ENCODE assay signal across 12 cellular contexts in genomic region chr7:142798451-142799438, GRCh38. TPM values are rescaled to one million over a fixed set of nuclear protein-coding genes. Genes with fewer than 3 reads are reported as not detected.
DNase-seq lines count a peak whose midpoint lies in the region; ATAC-seq and TF ChIP-seq lines count a peak whose summit lies in the region.
"Had no signal": no experiment of that assay in that cellular context is flagged by ENCODE, and none has a peak within 500 bp of the region (broad histone marks: within the 10 kb centered on the region; RNA-seq: fewer than 3 reads in every experiment).

No MANE protein-coding gene starts in this region.

- H3K79me2 ChIP-seq in DOHH2 (ENCODE audit: control insufficient read depth, low read length) (peaks cover 56% of the 10 kb centered on the region), PC-3 (ENCODE audit: low read length) (peaks cover 56% of the 10 kb centered on the region)

- H3K27me3 ChIP-seq in DOHH2 (ENCODE audit: control insufficient read depth, low read length) (no peaks in the 10 kb centered on the region), PC-3 (ENCODE audit: low read length) (no peaks in the 10 kb centered on the region), body of pancreas (peaks cover 0 to 20% of the 10 kb centered on the region in 2 donors)

- H3F3A ChIP-seq in DOHH2 (ENCODE audit: control insufficient read depth, insufficient read depth): peaks cover 30% of the 10 kb centered on the region
- H3F3A ChIP-seq in PC-3 (ENCODE audit: low read length, unreplicated experiment): no peaks in the 10 kb centered on the region

- peak overlapping the region; percentile 83 for H3K27ac ChIP-seq in DOHH2 (ENCODE audit: low read depth, low read length)
- peak overlapping the region; percentile 99 for H3K27ac ChIP-seq in PC-3 (ENCODE audit: low read length)
- H3K27ac ChIP-seq in body of pancreas: no peak overlapping the region

- H3K4me3 Mint-ChIP-seq in central memory CD8-positive, alpha-beta T cell: peak overlapping the region; percentile 95
- peak overlapping the region; percentile 98 for H3K4me3 Mint-ChIP-seq in natural killer cell treated with Interleukin-12 subunit alpha and Interleukin-12 subunit beta and Interleukin-15 and Interleukin-18, amount 100 ng/mL, for 72 hours

- H3K4me2 ChIP-seq in DOHH2 (ENCODE audit: low read length): peak overlapping the region; percentile 84
- H3K4me2 ChIP-seq in PC-3 (ENCODE audit: low read length): peak overlapping the region; percentile 84

- H3K27me3 Mint-ChIP-seq in central memory CD8-positive, alpha-beta T cell: no peaks in the 10 kb centered on the region
- H3K27me3 Mint-ChIP-seq in natural killer cell treated with Interleukin-12 subunit alpha and Interleukin-12 subunit beta and Interleukin-15 and Interleukin-18, amount 100 ng/mL, for 72 hours: no peaks in the 10 kb centered on the region

- H4K20me1 ChIP-seq in DOHH2 (ENCODE audit: control insufficient read depth, insufficient read depth, low read depth, low read length) (no peaks in the 10 kb centered on the region), PC-3 (ENCODE audit: low read length) (no peaks in the 10 kb centered on the region)

- TF ChIP-seq POLR2A in body of pancreas (IDR thresholded peaks at IDR 0.05): no peak

- H3K4me1 ChIP-seq in DOHH2 (ENCODE audit: control insufficient read depth, low read length) (peaks cover 77% of the 10 kb centered on the region), PC-3 (ENCODE audit: insufficient read depth, low read length) (peaks cover 51% of the 10 kb centered on the region), body of pancreas (peaks cover 17% of the 10 kb centered on the region)

- DNase-seq in PC-3: no peak
- DNase-seq in central memory CD8-positive, alpha-beta T cell (ENCODE audit: low spot score in 2 of 2): peak in 1 of 2 donors; percentile 17
- DNase-seq in natural killer cell treated with Interleukin-12 subunit alpha and Interleukin-12 subunit beta and Interleukin-15 and Interleukin-18, amount 100 ng/mL, for 72 hours (ENCODE audit: low spot score): no peak
- no peak for DNase-seq in NCI-H1417 treated with DMSO at 0.1 percent for 48 hours (lab: John Stamatoyannopoulos, UW)
- no peak for DNase-seq in body of pancreas
- DNase-seq: amniotic stem cell, T-helper 9 cell had no signal

- H3K9me3 ChIP-seq in DOHH2 (ENCODE audit: control insufficient read depth, insufficient read depth, low read length): no peaks in the 10 kb centered on the region
- H3K9me3 ChIP-seq in PC-3 (ENCODE audit: low read length): no peaks in the 10 kb centered on the region
- H3K9me3 ChIP-seq in body of pancreas: no peaks in the 10 kb centered on the region

- POLR2A ChIA-PET in PC-3 (lab: Charles Lee; ENCODE audit: unreplicated experiment): interaction anchor here (1.2 kb wide), 1 partner anchor 15 kb away, joined by 9 read pairs; no protein-coding TSS in a partner anchor

- H3K36me3 ChIP-seq in DOHH2 (ENCODE audit: control insufficient read depth, low read length) (peaks cover 65% of the 10 kb centered on the region), PC-3 (ENCODE audit: low read depth, low read length) (peaks cover 30% of the 10 kb centered on the region), body of pancreas (replicated peaks in 1 of 2; ENCODE audit: insufficient read depth in 1 of 2, low read depth in 2 of 2) (no peaks in the 10 kb centered on the region)

- CTCF ChIA-PET in PC-3 (lab: Charles Lee): interaction anchor here (1.0 kb wide), 1 partner anchor 9 kb away, joined by 8 read pairs; no protein-coding TSS in a partner anchor

- H3K36me3 Mint-ChIP-seq in central memory CD8-positive, alpha-beta T cell (ENCODE audit: insufficient read depth): peaks cover 79% of the 10 kb centered on the region
- peaks cover 42% of the 10 kb centered on the region for H3K36me3 Mint-ChIP-seq in natural killer cell treated with Interleukin-12 subunit alpha and Interleukin-12 subunit beta and Interleukin-15 and Interleukin-18, amount 100 ng/mL, for 72 hours

- H2AFZ ChIP-seq in PC-3 (ENCODE audit: low read length): no peak overlapping the region

- H3K9ac ChIP-seq in PC-3 (ENCODE audit: low read length): peak overlapping the region; percentile 100

- 86 to 89% methylated on average over 11 of the region's 11 CpGs for whole genome bisulfite sequencing in body of pancreas, 2 donors

- intact Hi-C loops in PC-3 (cut with micrococcal nuclease) (no loop called here), body of pancreas (cut with DNase I) (no loop called here)

- H3K9me2 ChIP-seq in DOHH2 (replicated peaks; ENCODE audit: control insufficient read depth, low read length) (no peaks in the 10 kb centered on the region), PC-3 (replicated peaks; ENCODE audit: low read length) (no peaks in the 10 kb centered on the region)

- H3K27ac Mint-ChIP-seq in central memory CD8-positive, alpha-beta T cell (ENCODE audit: low read depth): peak overlapping the region; percentile 99
- H3K27ac Mint-ChIP-seq in natural killer cell treated with Interleukin-12 subunit alpha and Interleukin-12 subunit beta and Interleukin-15 and Interleukin-18, amount 100 ng/mL, for 72 hours: peak overlapping the region; percentile 94 to 97

- H3K4me1 Mint-ChIP-seq in central memory CD8-positive, alpha-beta T cell: peaks cover 86% of the 10 kb centered on the region
- peaks cover 80 to 86% of the 10 kb centered on the region in 2 donors for H3K4me1 Mint-ChIP-seq in natural killer cell treated with Interleukin-12 subunit alpha and Interleukin-12 subunit beta and Interleukin-15 and Interleukin-18, amount 100 ng/mL, for 72 hours (ENCODE audit: low read depth in 2 of 2)

- no peak for ATAC-seq in PC-3
- peak; percentile 31 for ATAC-seq in central memory CD8-positive, alpha-beta T cell (replicated peaks; ENCODE audit: extremely low read depth, poor library complexity, severe bottlenecking)
- ATAC-seq in natural killer cell treated with Interleukin-12 subunit alpha and Interleukin-12 subunit beta and Interleukin-15 and Interleukin-18, amount 100 ng/mL, for 72 hours: peak in 1 of 2 donors; percentile 6
- ATAC-seq in body of pancreas: no peak
- no peak for ATAC-seq in GM18870 (IDR thresholded peaks at IDR 0.05; ENCODE audit: unreplicated experiment)
- ATAC-seq in GM21381 (IDR thresholded peaks at IDR 0.05; ENCODE audit: unreplicated experiment): no peak

- no TSS peak for BruUV-seq in PC-3 (replicated peaks; lab: Mats Ljungman, UMichigan)

- TF ChIP-seq CTCF in DOHH2 (IDR thresholded peaks at IDR 0.05; ENCODE audit: low read depth, low read length, poor library complexity, severe bottlenecking) (no peak), PC-3 (conservative IDR thresholded peaks at IDR 0.05; ENCODE audit: low read depth, low read length) (no peak), body of pancreas (IDR thresholded peaks at IDR 0.05) (no peak)

- H3K4me3 ChIP-seq in DOHH2 (ENCODE audit: low read length): peak overlapping the region; percentile 88
- peak overlapping the region; percentile 83 for H3K4me3 ChIP-seq in PC-3 (ENCODE audit: low read length)
- H3K4me3 ChIP-seq in body of pancreas: no peak overlapping the region

- H3K9me3 Mint-ChIP-seq in central memory CD8-positive, alpha-beta T cell: no peaks in the 10 kb centered on the region
- H3K9me3 Mint-ChIP-seq in natural killer cell treated with Interleukin-12 subunit alpha and Interleukin-12 subunit beta and Interleukin-15 and Interleukin-18, amount 100 ng/mL, for 72 hours: peaks cover 6% of the 10 kb centered on the region

RNA-seq across cellular contexts. Expression of gene PRSS2, which starts 28.0 kb away (rescaled TPM):
- total RNA-seq in PC-3 (2014; rRNA removed) (0.40 TPM in 1 of 2 replicates, not detected in the other), body of pancreas (over 10,000 TPM; 15,993 to 74,693 TPM)
- total RNA-seq in natural killer cell treated with Interleukin-12 subunit alpha and Interleukin-12 subunit beta and Interleukin-15 and Interleukin-18, amount 100 ng/mL, for 72 hours: under 1 TPM in 1 of 2 donors, not detected in 1; 0.76 TPM
- total RNA-seq: epithelial cell of proximal tubule, renal cortical epithelial cell had no signal

RNA-seq across cellular contexts. Expression of gene PRSS1, which starts 49.5 kb away (rescaled TPM):
- total RNA-seq in PC-3 (2014; rRNA removed) (not detected in 2 replicates), body of pancreas (over 10,000 TPM; 29,602 to 44,177 TPM)
- not detected for total RNA-seq in natural killer cell treated with Interleukin-12 subunit alpha and Interleukin-12 subunit beta and Interleukin-15 and Interleukin-18, amount 100 ng/mL, for 72 hours
- total RNA-seq: epithelial cell of proximal tubule, renal cortical epithelial cell had no signal

RNA-seq across cellular contexts. Expression of gene EPHB6, which starts 56.1 kb away (rescaled TPM):
- total RNA-seq in PC-3 (2014; rRNA removed) (30.5 and 48.2 TPM in 2 replicates), body of pancreas (10 to 100 TPM; 37.1 to 84.0 TPM)
- 1 to 10 TPM in 1 of 2 donors, under 1 TPM in 1; 0.64 to 1.8 TPM for total RNA-seq in natural killer cell treated with Interleukin-12 subunit alpha and Interleukin-12 subunit beta and Interleukin-15 and Interleukin-18, amount 100 ng/mL, for 72 hours

Comparison
In these comparisons a context has a peak if more than half of its experiments do, and no peak if none do; other contexts are left out.
1. H3K27ac ChIP-seq: peak in DOHH2 (single experiment) and PC-3 (single experiment); none in body of pancreas (0 of 4).
2. H3K4me3 ChIP-seq: peak in DOHH2 (single experiment) and PC-3 (single experiment); none in body of pancreas (0 of 2).
3. RNA of gene PRSS2, which starts 28.0 kb away (total RNA-seq): 15,993 to 74,693 TPM in body of pancreas; 0.76 TPM in natural killer cell treated with Interleukin-12 subunit alpha and Interleukin-12 subunit beta and Interleukin-15 and Interleukin-18, amount 100 ng/mL, for 72 hours and 0.40 TPM in PC-3; every median in the first group is over 1,000 times any median in the second.
4. RNA of gene PRSS1, which starts 49.5 kb away (total RNA-seq): 29,602 to 44,177 TPM in body of pancreas; not detected in PC-3 and not detected in natural killer cell treated with Interleukin-12 subunit alpha and Interleukin-12 subunit beta and Interleukin-15 and Interleukin-18, amount 100 ng/mL, for 72 hours; every median in the first group is over 1,000 times any median in the second.
5. RNA of gene EPHB6, which starts 56.1 kb away (total RNA-seq): 37.1 to 84.0 TPM in body of pancreas and 30.5 to 48.2 TPM in PC-3; 0.64 to 1.8 TPM in natural killer cell treated with Interleukin-12 subunit alpha and Interleukin-12 subunit beta and Interleukin-15 and Interleukin-18, amount 100 ng/mL, for 72 hours; every median in the first group is over 10 times any median in the second.